33 cellular contexts compared by ENCODE assay signal in the genomic region with DNA sequence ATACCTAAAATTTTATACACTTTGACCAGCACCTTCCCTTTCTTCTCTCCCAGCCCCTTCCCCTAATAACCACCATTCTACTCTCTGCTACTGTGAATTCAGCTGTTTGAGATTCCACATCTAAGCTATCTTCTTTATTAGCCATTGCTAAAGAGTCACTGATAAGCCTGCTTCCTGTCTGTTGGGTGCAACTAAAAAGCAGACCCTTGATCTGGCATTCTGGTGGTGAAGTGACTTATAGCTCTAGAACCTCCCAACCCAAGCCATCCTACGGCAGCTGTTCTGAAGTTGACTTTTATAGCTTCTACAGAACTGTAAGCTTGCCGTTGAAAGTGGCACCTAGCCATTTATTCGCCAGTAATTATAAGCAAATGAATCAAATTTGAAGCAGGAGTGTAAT.
DNase-seq lines count a peak whose midpoint lies in the region; ATAC-seq, FAIRE-seq and TF ChIP-seq lines count a peak whose summit lies in the region.
"Had no signal": no experiment of that assay in that cellular context is flagged by ENCODE, and none has a peak within 500 bp of the region (broad histone marks: within the 10 kb centered on the region; RNA-seq: fewer than 3 reads in every experiment).

No MANE protein-coding gene starts in this region.

- H3F3A ChIP-seq in smooth muscle cell (ENCODE audit: low read depth) = no peaks in the 10 kb centered on the region

- no peak for FAIRE-seq in HepG2 (lab: Jason Lieb, UNC)
- FAIRE-seq: A204.1, islet of Langerhans had no signal

- H3K36me3 Mint-ChIP-seq in activated naive CD8-positive, alpha-beta T cell treated with anti-CD3 and anti-CD28 coated beads, Interleukin-2, amount 10 ng/mL, durations not matched to agents 7 days and 5 days = peaks cover 16% of the 10 kb centered on the region
- no peaks in the 10 kb centered on the region for H3K36me3 Mint-ChIP-seq in CD8-positive, alpha-beta memory T cell
- H3K36me3 Mint-ChIP-seq: CD4-positive, alpha-beta memory T cell; mesothelial cell of epicardium; naive thymus-derived CD8-positive, alpha-beta T cell had no signal

- no peaks in the 10 kb centered on the region for H3K36me3 ChIP-seq in HepG2 (replicated peaks in 1 of 2; ENCODE audit: control insufficient read depth in 1 of 2, insufficient read depth in 2 of 2, low read length in 2 of 2)
- H3K36me3 ChIP-seq in right lobe of liver = no peaks in the 10 kb centered on the region
- H3K36me3 ChIP-seq in smooth muscle cell (ENCODE audit: low read depth) = no peaks in the 10 kb centered on the region
- H3K36me3 ChIP-seq in CD8-positive, alpha-beta memory T cell (ENCODE audit: insufficient read depth, low read length) = no peaks in the 10 kb centered on the region
- H3K36me3 ChIP-seq: left lung, tibial artery had no signal

- H3K79me2 ChIP-seq in HepG2 (ENCODE audit: insufficient read depth, low read length) (no peaks in the 10 kb centered on the region), smooth muscle cell (ENCODE audit: low read depth) (no peaks in the 10 kb centered on the region)

- CTCF ChIA-PET in HepG2 (lab: Yijun Ruan, JAX; ENCODE audit: low intra/inter-chr PET ratio, low total read pairs) = no interaction called here
- CTCF ChIA-PET in CD8-positive, alpha-beta memory T cell (lab: Charles Lee) = no interaction called here

- TF ChIP-seq POLR2A in HepG2 (IDR thresholded peaks at IDR 0.05; ENCODE audit: insufficient read depth in 1 of 2, low read depth in 2 of 2, low read length in 2 of 2) (no peak), right lobe of liver (IDR thresholded peaks at IDR 0.05) (no peak)

- H3K27ac Mint-ChIP-seq in activated naive CD8-positive, alpha-beta T cell treated with anti-CD3 and anti-CD28 coated beads, Interleukin-2, amount 10 ng/mL, durations not matched to agents 7 days and 5 days = peak overlapping the region; percentile 74
- H3K27ac Mint-ChIP-seq in CD8-positive, alpha-beta memory T cell = no peak overlapping the region
- H3K27ac Mint-ChIP-seq: activated B cell treated with CpG ODN at 0.5 μM for 24 hours; activated CD8-positive, alpha-beta memory T cell treated with anti-CD3 and anti-CD28 coated beads, Interleukin-2, amount 10 ng/mL, durations not matched to agents 7 days and 5 days; CD4-positive, alpha-beta memory T cell; endodermal cell; mesothelial cell of epicardium; naive thymus-derived CD8-positive, alpha-beta T cell had no signal

- POLR2A ChIA-PET in HepG2 (lab: Yijun Ruan, JAX) = no interaction called here
- POLR2A ChIA-PET in activated naive CD8-positive, alpha-beta T cell treated with anti-CD3 and anti-CD28 coated beads, Interleukin-2, amount 10 ng/mL, durations not matched to agents 7 days and 5 days (lab: Charles Lee) = interaction anchor here (0.7 kb wide), 1 partner anchor 34 kb away, joined by 5 read pairs; no protein-coding TSS in a partner anchor
- POLR2A ChIA-PET in CD8-positive, alpha-beta memory T cell (lab: Charles Lee) = no interaction called here

- peaks cover 18% of the 10 kb centered on the region for H3K27me3 Mint-ChIP-seq in activated naive CD8-positive, alpha-beta T cell treated with anti-CD3 and anti-CD28 coated beads, Interleukin-2, amount 10 ng/mL, durations not matched to agents 7 days and 5 days
- H3K27me3 Mint-ChIP-seq in CD8-positive, alpha-beta memory T cell = peaks cover 0 to 4% of the 10 kb centered on the region in 2 donors
- H3K27me3 Mint-ChIP-seq: activated B cell treated with CpG ODN at 0.5 μM for 24 hours had no signal

- peaks cover 35% of the 10 kb centered on the region for H3K4me1 Mint-ChIP-seq in activated naive CD8-positive, alpha-beta T cell treated with anti-CD3 and anti-CD28 coated beads, Interleukin-2, amount 10 ng/mL, durations not matched to agents 7 days and 5 days
- peaks cover 14 to 29% (median 20%) of the 10 kb centered on the region in 3 donors for H3K4me1 Mint-ChIP-seq in CD8-positive, alpha-beta memory T cell
- H3K4me1 Mint-ChIP-seq: endodermal cell had no signal

- H4K20me1 ChIP-seq in HepG2 (ENCODE audit: insufficient read depth, low read length) = no peaks in the 10 kb centered on the region
- no peaks in the 10 kb centered on the region for H4K20me1 ChIP-seq in smooth muscle cell (ENCODE audit: low read depth)

- H3K4me2 ChIP-seq in HepG2 (ENCODE audit: low read depth, low read length) (no peak overlapping the region), smooth muscle cell (peak overlapping the region; percentile 39)

- DNase-seq in HepG2 (ENCODE audit: low spot score) (peak; percentile 15), right lobe of liver (no peak), NCI-H226 (peak; percentile 72), smooth muscle cell (lab: John Stamatoyannopoulos, UW; ENCODE audit: unreplicated experiment) (no peak), RKO (ENCODE audit: low spot score) (no peak), left ventricle myocardium superior (no peak)
- no peak for DNase-seq in activated naive CD8-positive, alpha-beta T cell treated with anti-CD3 and anti-CD28 coated beads, Interleukin-2, amount 10 ng/mL, durations not matched to agents 7 days and 5 days
- no peak for DNase-seq in CD8-positive, alpha-beta memory T cell
- DNase-seq: activated B cell treated with CpG ODN at 0.5 μM for 24 hours; activated CD4-positive, alpha-beta T cell treated with anti-CD3 and anti-CD28 coated beads, Interleukin-2, amount 50 U/mL, for 4 hours; activated CD8-positive, alpha-beta memory T cell treated with anti-CD3 and anti-CD28 coated beads, Interleukin-2, amount 10 ng/mL, durations not matched to agents 7 days and 5 days; activated T-cell treated with anti-CD3 and anti-CD28 coated beads, Interleukin-2, amount 50 U/mL, for 72 hours; AML-193; CD4-positive, alpha-beta memory T cell; dermis blood vessel endothelial cell; DMS 273 treated with DMSO at 0.1 percent for 48 hours; EL; endodermal cell; H7; head of caudate nucleus; left lung; naive thymus-derived CD8-positive, alpha-beta T cell; NCI-H1417; NCI-H2029 treated with DMSO at 0.1 percent for 48 hours; NCI-H526; right cardiac atrium; SIG-M5; stimulated activated CD4-positive, alpha-beta T cell treated with anti-CD3 and anti-CD28 coated beads, Interleukin-4, amount 100 ng/mL, for 1 hour; T1000; tibial artery had no signal

- no peak overlapping the region for H3K4me3 ChIP-seq in HepG2 (replicated peaks in 1 of 3; ENCODE audit: insufficient read depth in 1 of 3, low read depth in 2 of 3, low read length in 3 of 3)
- no peak overlapping the region for H3K4me3 ChIP-seq in right lobe of liver
- no peak overlapping the region for H3K4me3 ChIP-seq in smooth muscle cell
- H3K4me3 ChIP-seq in CD8-positive, alpha-beta memory T cell (ENCODE audit: low read length) = no peak overlapping the region
- H3K4me3 ChIP-seq: left lung, tibial artery had no signal

- WGBS in HepG2 (ENCODE audit: low lambda C conversion rate) = 82% methylated on average over 3 of the region's 3 CpGs
- WGBS in right lobe of liver (ENCODE audit: insufficient coverage, low coverage, low lambda C conversion rate, missing lambda C conversion rate) = 54% methylated on average over 3 of the region's 3 CpGs
- 35% methylated on average over 3 of the region's 3 CpGs for WGBS in smooth muscle cell (ENCODE audit: low lambda C conversion rate)

- H2AFZ ChIP-seq in HepG2 (ENCODE audit: low read length) (no peak overlapping the region), smooth muscle cell (ENCODE audit: low read depth) (peak overlapping the region; percentile 43)

- H3K4me1 ChIP-seq in HepG2 (ENCODE audit: insufficient read depth, low read length) = peaks cover 64% of the 10 kb centered on the region
- peaks cover 0 to 43% (median 11%) of the 10 kb centered on the region in 4 donors for H3K4me1 ChIP-seq in right lobe of liver
- no peaks in the 10 kb centered on the region for H3K4me1 ChIP-seq in smooth muscle cell (ENCODE audit: low read depth)
- H3K4me1 ChIP-seq in CD8-positive, alpha-beta memory T cell (ENCODE audit: insufficient read depth, low read length) = no peaks in the 10 kb centered on the region

- TF ChIP-seq EP300 in HepG2 (IDR thresholded peaks at IDR 0.05; ENCODE audit: low read depth in 2 of 2, low read length in 2 of 2) (no peak), HepG2 (CRISPR knock-in tag; IDR thresholded peaks at IDR 0.05; ENCODE audit: borderline replicate concordance) (no peak)

- ATAC-seq in HepG2 = no peak
- ATAC-seq in right lobe of liver = no peak
- ATAC-seq in activated naive CD8-positive, alpha-beta T cell treated with anti-CD3 and anti-CD28 coated beads, Interleukin-2, amount 10 ng/mL, durations not matched to agents 7 days and 5 days (ENCODE audit: low read depth) = no peak
- no peak for ATAC-seq in left ventricle myocardium superior
- ATAC-seq: activated CD8-positive, alpha-beta memory T cell treated with anti-CD3 and anti-CD28 coated beads, Interleukin-2, amount 10 ng/mL, durations not matched to agents 7 days and 5 days; activated T-cell treated with anti-CD3 and anti-CD28 coated beads, Interleukin-2, amount 50 U/mL, for 72 hours; left lung; naive thymus-derived CD8-positive, alpha-beta T cell; right cardiac atrium had no signal

- no peak for TF ChIP-seq CTCF in HepG2 (CRISPR knock-in tag; IDR thresholded peaks at IDR 0.05)
- TF ChIP-seq CTCF in right lobe of liver (IDR thresholded peaks at IDR 0.05) = no peak
- TF ChIP-seq CTCF in smooth muscle cell (IDR thresholded peaks at IDR 0.05; ENCODE audit: borderline replicate concordance, insufficient read depth, poor library complexity, severe bottlenecking) = no peak

- no peak for TF ChIP-seq RAD21 in HepG2 (CRISPR knock-in tag; IDR thresholded peaks at IDR 0.05)

- H3K27me3 ChIP-seq in HepG2 (ENCODE audit: control insufficient read depth in 1 of 2, insufficient read depth in 2 of 2, low read length in 2 of 2) (no peaks in the 10 kb centered on the region), right lobe of liver (no peaks in the 10 kb centered on the region), smooth muscle cell (ENCODE audit: low read depth) (no peaks in the 10 kb centered on the region)
- H3K27me3 ChIP-seq in CD8-positive, alpha-beta memory T cell (ENCODE audit: insufficient read depth, low read length, poor library complexity, severe bottlenecking) = no peaks in the 10 kb centered on the region
- H3K27me3 ChIP-seq: left lung, tibial artery had no signal

- intact Hi-C loops in HepG2 (cut with micrococcal nuclease; ENCODE audit: unreplicated experiment) (no loop called here), right lobe of liver (cut with DNase I) (no loop called here), left ventricle myocardium superior (cut with micrococcal nuclease) (no loop called here)

- H3K27ac ChIP-seq in HepG2 (ENCODE audit: extremely low read length, insufficient read depth, low read length) (no peak overlapping the region), right lobe of liver (no peak overlapping the region), smooth muscle cell (ENCODE audit: low read depth) (no peak overlapping the region)
- no peak overlapping the region for H3K27ac ChIP-seq in CD8-positive, alpha-beta memory T cell (ENCODE audit: low read depth, low read length)
- H3K27ac ChIP-seq: left lung, tibial artery had no signal

- H3K9ac ChIP-seq in HepG2 (ENCODE audit: insufficient read depth, low read depth, low read length) (no peak overlapping the region), smooth muscle cell (ENCODE audit: low read depth) (no peak overlapping the region)

- H3K9me3 Mint-ChIP-seq in activated naive CD8-positive, alpha-beta T cell treated with anti-CD3 and anti-CD28 coated beads, Interleukin-2, amount 10 ng/mL, durations not matched to agents 7 days and 5 days = peaks cover 3% of the 10 kb centered on the region
- no peaks in the 10 kb centered on the region for H3K9me3 Mint-ChIP-seq in CD8-positive, alpha-beta memory T cell
- H3K9me3 Mint-ChIP-seq: activated B cell treated with CpG ODN at 0.5 μM for 24 hours; activated T-cell treated with anti-CD3 and anti-CD28 coated beads, Interleukin-2, amount 50 U/mL, for 72 hours; CD4-positive, alpha-beta memory T cell; endodermal cell; mesothelial cell of epicardium; naive thymus-derived CD8-positive, alpha-beta T cell had no signal

- in situ Hi-C loops in HepG2 (cut with HindIII; ENCODE audit: extremely low pct_ligation_motif_present, low pct_unique_long_range_greater_than_20kb) = no loop called here

- no TSS peak for BruUV-seq in HepG2 (replicated peaks; lab: Mats Ljungman, UMichigan)

- H3K9me3 ChIP-seq in HepG2 (ENCODE audit: low read length) = no peaks in the 10 kb centered on the region
- H3K9me3 ChIP-seq in right lobe of liver = no peaks in the 10 kb centered on the region
- H3K9me3 ChIP-seq in smooth muscle cell (replicated peaks; ENCODE audit: low read depth) = no peaks in the 10 kb centered on the region
- H3K9me3 ChIP-seq in CD8-positive, alpha-beta memory T cell (ENCODE audit: low read length) = no peaks in the 10 kb centered on the region
- H3K9me3 ChIP-seq: left lung, tibial artery had no signal

- no peak overlapping the region for H3K4me3 Mint-ChIP-seq in activated naive CD8-positive, alpha-beta T cell treated with anti-CD3 and anti-CD28 coated beads, Interleukin-2, amount 10 ng/mL, durations not matched to agents 7 days and 5 days
- no peak overlapping the region for H3K4me3 Mint-ChIP-seq in CD8-positive, alpha-beta memory T cell
- H3K4me3 Mint-ChIP-seq: activated B cell treated with CpG ODN at 0.5 μM for 24 hours; activated CD8-positive, alpha-beta memory T cell treated with anti-CD3 and anti-CD28 coated beads, Interleukin-2, amount 10 ng/mL, durations not matched to agents 7 days and 5 days; activated T-cell treated with anti-CD3 and anti-CD28 coated beads, Interleukin-2, amount 50 U/mL, for 72 hours; endodermal cell; mesothelial cell of epicardium; naive thymus-derived CD8-positive, alpha-beta T cell had no signal

Comparison
In these comparisons a context has a peak if more than half of its experiments do, and no peak if none do; other contexts are left out.
1. DNase-seq: peak in HepG2 (single experiment) and NCI-H226 (single experiment); none in right lobe of liver (0 of 3), activated naive CD8-positive, alpha-beta T cell treated with anti-CD3 and anti-CD28 coated beads, Interleukin-2, amount 10 ng/mL, durations not matched to agents 7 days and 5 days (single experiment), smooth muscle cell (single experiment), RKO (single experiment), left ventricle myocardium superior (single experiment) and CD8-positive, alpha-beta memory T cell (0 of 5).